In the genomic region with DNA sequence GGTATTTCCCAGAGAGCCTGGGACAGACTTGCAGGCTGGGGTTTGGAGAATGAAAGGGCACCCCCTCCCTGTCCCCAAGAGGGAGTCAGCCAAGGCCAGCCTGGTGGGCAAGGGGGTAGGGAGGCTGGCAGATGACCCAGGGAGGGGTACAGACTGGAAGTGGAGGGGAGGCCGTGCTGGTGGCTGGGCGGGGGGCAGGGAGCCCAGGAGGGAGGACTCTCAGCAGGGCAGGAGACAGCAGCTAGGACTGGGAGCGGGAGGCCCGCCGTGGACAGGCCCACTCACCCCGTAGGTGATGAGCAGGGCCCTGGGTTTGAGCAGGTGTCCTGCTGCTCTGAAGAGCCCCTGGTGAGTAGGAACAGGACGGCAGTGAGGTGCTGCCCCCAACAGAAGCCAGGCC, we compare ENCODE assay signal across 8 cellular contexts. TPM values are rescaled to one million over a fixed set of nuclear protein-coding genes. Genes with fewer than 3 reads are reported as not detected.
DNase-seq lines count a peak whose midpoint lies in the region; ATAC-seq and TF ChIP-seq lines count a peak whose summit lies in the region.

No MANE protein-coding gene starts in this region.

- H3K4me3 Mint-ChIP-seq in activated naive CD4-positive, alpha-beta T cell treated with anti-CD3 and anti-CD28 coated beads for 36 hours: peak overlapping the region; percentile 66
- H3K4me3 Mint-ChIP-seq in WTC11: peak overlapping the region; percentile 54
- peak overlapping the region; percentile 61 for H3K4me3 Mint-ChIP-seq in glutamatergic neuron (ENCODE audit: unreplicated experiment)

- no peak for ATAC-seq in activated naive CD4-positive, alpha-beta T cell treated with anti-CD3 and anti-CD28 coated beads, Interleukin-2, amount 50 U/mL, for 72 hours
- no peak for ATAC-seq in WTC11
- ATAC-seq in activated CD4-positive, CD25-positive, alpha-beta regulatory T cell treated with anti-CD3 and anti-CD28 coated beads, Interleukin-2, amount 50 U/mL, for 24 hours: no peak

- H3K4me1 Mint-ChIP-seq in activated naive CD4-positive, alpha-beta T cell treated with anti-CD3 and anti-CD28 coated beads for 36 hours (ENCODE audit: low read depth): peaks cover 15% of the 10 kb centered on the region
- H3K4me1 Mint-ChIP-seq in WTC11 (peaks cover 23% of the 10 kb centered on the region), glutamatergic neuron (ENCODE audit: low read depth, unreplicated experiment) (no peaks in the 10 kb centered on the region)

- H3K36me3 Mint-ChIP-seq in activated naive CD4-positive, alpha-beta T cell treated with anti-CD3 and anti-CD28 coated beads for 36 hours (ENCODE audit: low read depth): peaks cover 11% of the 10 kb centered on the region
- peaks cover 0 to 5% of the 10 kb centered on the region in 2 donors for H3K36me3 Mint-ChIP-seq in activated naive CD4-positive, alpha-beta T cell treated with anti-CD3 and anti-CD28 coated beads, Interleukin-2, amount 50 U/mL, for 72 hours
- no peaks in the 10 kb centered on the region for H3K36me3 Mint-ChIP-seq in WTC11
- H3K36me3 Mint-ChIP-seq in glutamatergic neuron (ENCODE audit: unreplicated experiment): no peaks in the 10 kb centered on the region

- no peak for TF ChIP-seq EP300 in suprapubic skin (IDR thresholded peaks at IDR 0.05)

- TF ChIP-seq POLR2A in suprapubic skin (IDR thresholded peaks at IDR 0.05) (no peak), erythroblast (IDR thresholded peaks at IDR 0.05; ENCODE audit: low read length) (no peak)

- no peak overlapping the region for H3K27ac ChIP-seq in suprapubic skin

- POLR2A ChIA-PET in WTC11 (lab: Charles Lee): no interaction called here

- H3K9me3 Mint-ChIP-seq in activated naive CD4-positive, alpha-beta T cell treated with anti-CD3 and anti-CD28 coated beads for 36 hours: no peaks in the 10 kb centered on the region
- no peaks in the 10 kb centered on the region for H3K9me3 Mint-ChIP-seq in activated naive CD4-positive, alpha-beta T cell treated with anti-CD3 and anti-CD28 coated beads, Interleukin-2, amount 50 U/mL, for 72 hours
- H3K9me3 Mint-ChIP-seq in WTC11 (no peaks in the 10 kb centered on the region), glutamatergic neuron (ENCODE audit: unreplicated experiment) (peaks cover 8% of the 10 kb centered on the region)

- H3K36me3 ChIP-seq in suprapubic skin: peaks cover 18% of the 10 kb centered on the region

- no peaks in the 10 kb centered on the region for H3K27me3 Mint-ChIP-seq in activated naive CD4-positive, alpha-beta T cell treated with anti-CD3 and anti-CD28 coated beads for 36 hours (ENCODE audit: low read depth)
- H3K27me3 Mint-ChIP-seq in WTC11 (ENCODE audit: low read depth): peaks cover 4% of the 10 kb centered on the region; the same call in 1 of the 2 replicates
- peaks cover 10% of the 10 kb centered on the region for H3K27me3 Mint-ChIP-seq in glutamatergic neuron (ENCODE audit: unreplicated experiment)

- no peak for TF ChIP-seq CTCF in WTC11 (IDR thresholded peaks at IDR 0.05)
- TF ChIP-seq CTCF in glutamatergic neuron (IDR thresholded peaks at IDR 0.05; ENCODE audit: partially characterized antibody, unreplicated experiment): no peak
- no peak for TF ChIP-seq CTCF in suprapubic skin (IDR thresholded peaks at IDR 0.05)

- no peaks in the 10 kb centered on the region for H3K9me3 ChIP-seq in suprapubic skin

- DNase-seq in activated naive CD4-positive, alpha-beta T cell treated with anti-CD3 and anti-CD28 coated beads for 36 hours: no peak
- DNase-seq in activated naive CD4-positive, alpha-beta T cell treated with anti-CD3 and anti-CD28 coated beads, Interleukin-2, amount 50 U/mL, for 72 hours (ENCODE audit: low spot score in 2 of 2): no peak
- no peak for DNase-seq in WTC11 (ENCODE audit: low spot score)
- no peak for DNase-seq in glutamatergic neuron
- no peak for DNase-seq in suprapubic skin (ENCODE audit: low spot score in 2 of 2)
- no peak for DNase-seq in HT-29 (ENCODE audit: low spot score)
- DNase-seq in erythroblast (lab: John Stamatoyannopoulos, UW): no peak

- intact Hi-C loops in activated naive CD4-positive, alpha-beta T cell treated with anti-CD3 and anti-CD28 coated beads for 36 hours (cut with micrococcal nuclease): no loop called here

- H3K4me3 ChIP-seq in suprapubic skin: peak overlapping the region; percentile 95

- 68% methylated on average over 6 of the region's 7 CpGs for WGBS in suprapubic skin

- H3K27ac Mint-ChIP-seq in activated naive CD4-positive, alpha-beta T cell treated with anti-CD3 and anti-CD28 coated beads for 36 hours: no peak overlapping the region
- peak overlapping the region in 1 of 2 donors; percentile 16 for H3K27ac Mint-ChIP-seq in activated naive CD4-positive, alpha-beta T cell treated with anti-CD3 and anti-CD28 coated beads, Interleukin-2, amount 50 U/mL, for 72 hours
- no peak overlapping the region for H3K27ac Mint-ChIP-seq in WTC11
- no peak overlapping the region for H3K27ac Mint-ChIP-seq in glutamatergic neuron (ENCODE audit: unreplicated experiment)

- H3K4me1 ChIP-seq in suprapubic skin: peaks cover 35% of the 10 kb centered on the region

- no peaks in the 10 kb centered on the region for H3K27me3 ChIP-seq in suprapubic skin

- CTCF ChIA-PET in activated naive CD4-positive, alpha-beta T cell treated with anti-CD3 and anti-CD28 coated beads for 36 hours (lab: Charles Lee): no interaction called here
- CTCF ChIA-PET in WTC11 (lab: Charles Lee): no interaction called here

TF ChIP-seq in WTC11, 78 proteins besides CTCF, POLR2A, EP300 and RAD21 (continues in another document):
- TF ChIP-seq TP53 (CRISPR knock-in tag; IDR thresholded peaks at IDR 0.05): no peak
- no peak for TF ChIP-seq CREB1 (CRISPR knock-in tag; IDR thresholded peaks at IDR 0.05)
- TF ChIP-seq, protein P1, sequence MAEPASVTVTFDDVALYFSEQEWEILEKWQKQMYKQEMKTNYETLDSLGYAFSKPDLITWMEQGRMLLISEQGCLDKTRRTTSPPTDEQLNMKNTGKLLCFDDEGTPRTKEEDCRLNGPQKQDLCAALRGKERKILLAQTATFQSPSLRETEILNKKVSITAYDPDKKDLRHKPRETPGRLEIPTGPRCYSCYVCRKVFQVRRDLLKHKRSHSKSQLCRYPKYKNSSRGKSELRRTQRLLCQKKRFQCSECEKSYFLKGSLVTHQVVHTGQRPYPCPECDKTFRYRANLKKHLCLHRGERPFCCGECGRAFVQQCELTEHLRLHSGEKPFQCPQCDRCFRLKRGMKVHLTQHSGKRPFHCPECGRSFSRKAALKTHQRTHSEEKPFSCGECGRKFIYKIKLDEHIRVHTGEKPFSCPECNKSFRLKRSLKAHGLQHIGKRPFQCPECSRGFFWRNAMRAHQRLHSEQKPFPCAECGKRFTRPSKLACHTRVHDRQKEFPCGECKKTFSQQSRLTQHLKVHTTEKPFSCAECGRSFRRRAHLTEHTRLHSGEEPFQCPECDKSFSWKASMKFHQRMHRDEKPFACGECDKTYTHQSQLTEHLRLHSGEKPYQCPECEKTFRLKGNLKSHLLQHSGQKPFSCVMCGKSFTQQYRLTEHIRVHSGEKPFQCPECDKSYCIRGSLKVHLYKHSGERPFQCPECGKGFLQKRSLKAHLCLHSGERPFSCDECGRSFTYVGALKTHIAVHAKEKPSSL (CRISPR knock-in tag; conservative IDR thresholded peaks at IDR 0.05): no peak
- no peak for TF ChIP-seq ELF4 (CRISPR knock-in tag; IDR thresholded peaks at IDR 0.05; ENCODE audit: low read depth)

RNA-seq across cellular contexts. Expression of a gene that starts 1.1 kb away (rescaled TPM):
- 100 to 1,000 TPM; 121 to 122 TPM for total RNA-seq in activated naive CD4-positive, alpha-beta T cell treated with anti-CD3 and anti-CD28 coated beads for 36 hours
- 100 to 1,000 TPM in 1 of 2 donors, 10 to 100 TPM in 1; 47.2 to 120 TPM for total RNA-seq in activated naive CD4-positive, alpha-beta T cell treated with anti-CD3 and anti-CD28 coated beads, Interleukin-2, amount 50 U/mL, for 72 hours
- 115 to 121 TPM (median 115 TPM) in 3 replicates for total RNA-seq in WTC11 (2021)
- 63.6 TPM for total RNA-seq in glutamatergic neuron (ENCODE audit: unreplicated experiment)
- 100 to 1,000 TPM in 1 of 4 donors, 10 to 100 TPM in 3; 72.2 to 138 (median 84.7) TPM for total RNA-seq in suprapubic skin
- 278 and 290 TPM in 2 replicates for total RNA-seq in HT-29 (2014; rRNA removed; shearing (Covaris generic))

RNA-seq across cellular contexts. Expression of a gene that starts 4.2 kb away (rescaled TPM):
- total RNA-seq in activated naive CD4-positive, alpha-beta T cell treated with anti-CD3 and anti-CD28 coated beads for 36 hours: under 1 TPM; 0.10 to 0.25 TPM
- total RNA-seq in activated naive CD4-positive, alpha-beta T cell treated with anti-CD3 and anti-CD28 coated beads, Interleukin-2, amount 50 U/mL, for 72 hours: under 1 TPM; 0.33 to 0.71 TPM
- total RNA-seq in WTC11 (2021) (12.3 to 18.6 TPM (median 17.3 TPM) in 3 replicates), glutamatergic neuron (ENCODE audit: unreplicated experiment) (61.9 TPM), suprapubic skin (10 to 100 TPM in 1 of 4 donors, 1 to 10 TPM in 3; 1.2 to 12.6 (median 4.6) TPM)
- 0.74 and 1.1 TPM in 2 replicates for total RNA-seq in HT-29 (2014; rRNA removed; shearing (Covaris generic))

RNA-seq across cellular contexts. Expression of a gene that starts 6.6 kb away (rescaled TPM):
- 10 to 100 TPM; 31.5 to 35.2 TPM for total RNA-seq in activated naive CD4-positive, alpha-beta T cell treated with anti-CD3 and anti-CD28 coated beads for 36 hours
- 10 to 100 TPM; 33.7 to 52.0 TPM for total RNA-seq in activated naive CD4-positive, alpha-beta T cell treated with anti-CD3 and anti-CD28 coated beads, Interleukin-2, amount 50 U/mL, for 72 hours
- total RNA-seq in WTC11 (2021) (63.3 to 76.0 TPM (median 66.7 TPM) in 3 replicates), glutamatergic neuron (ENCODE audit: unreplicated experiment) (16.6 TPM), suprapubic skin (10 to 100 TPM; 10.3 to 29.8 (median 24.2) TPM)
- total RNA-seq in HT-29 (2014; rRNA removed; shearing (Covaris generic)): 198 and 209 TPM in 2 replicates

RNA-seq across cellular contexts. Expression of a gene that starts 14.2 kb away (rescaled TPM):
- total RNA-seq in activated naive CD4-positive, alpha-beta T cell treated with anti-CD3 and anti-CD28 coated beads for 36 hours: 10 to 100 TPM; 65.9 to 66.9 TPM
- total RNA-seq in activated naive CD4-positive, alpha-beta T cell treated with anti-CD3 and anti-CD28 coated beads, Interleukin-2, amount 50 U/mL, for 72 hours: 100 to 1,000 TPM in 1 of 2 donors, 10 to 100 TPM in 1; 36.1 to 101 TPM
- total RNA-seq in WTC11 (2021): 66.2 to 75.8 TPM (median 69.6 TPM) in 3 replicates
- total RNA-seq in glutamatergic neuron (ENCODE audit: unreplicated experiment): 24.6 TPM
- total RNA-seq in suprapubic skin: 10 to 100 TPM; 18.3 to 63.0 (median 32.2) TPM
- 162 and 168 TPM in 2 replicates for total RNA-seq in HT-29 (2014; rRNA removed; shearing (Covaris generic))

RNA-seq across cellular contexts. Expression of a gene that starts 32.9 kb away (rescaled TPM):
- total RNA-seq in activated naive CD4-positive, alpha-beta T cell treated with anti-CD3 and anti-CD28 coated beads for 36 hours: 10 to 100 TPM; 81.9 to 84.0 TPM
- 100 to 1,000 TPM; 112 to 118 TPM for total RNA-seq in activated naive CD4-positive, alpha-beta T cell treated with anti-CD3 and anti-CD28 coated beads, Interleukin-2, amount 50 U/mL, for 72 hours
- total RNA-seq in WTC11 (2021): 245 to 285 TPM (median 250 TPM) in 3 replicates
- total RNA-seq in glutamatergic neuron (ENCODE audit: unreplicated experiment): 208 TPM
- 100 to 1,000 TPM in 2 of 4 donors, 10 to 100 TPM in 2; 66.9 to 156 (median 96.8) TPM for total RNA-seq in suprapubic skin
- 209 and 211 TPM in 2 replicates for total RNA-seq in HT-29 (2014; rRNA removed; shearing (Covaris generic))
